In genomic region chr16:11494029-11494428, GRCh38 we compare ENCODE assay signal across 17 cellular contexts.
DNase-seq lines count a peak whose midpoint lies in the region; ATAC-seq, FAIRE-seq and TF ChIP-seq lines count a peak whose summit lies in the region.
"Had no signal": no experiment of that assay in that cellular context is flagged by ENCODE, and none has a peak within 500 bp of the region (broad histone marks: within the 10 kb centered on the region; RNA-seq: fewer than 3 reads in every experiment).

No MANE protein-coding gene starts in this region.

- H3K27me3 Mint-ChIP-seq in endodermal cell (ENCODE audit: insufficient read depth): no peaks in the 10 kb centered on the region
- H3K27me3 Mint-ChIP-seq in activated T-helper 2 cell treated with anti-CD3 and anti-CD28 coated beads, Interferon-gamma antibody, Interleukin-2, Interleukin-4, amounts not matched to agents 10 μg/mL and 5 μg/mL and 100 μg/mL, durations not matched to agents 14 hours and 24 hours and 36 hours (ENCODE audit: low read depth): no peaks in the 10 kb centered on the region

- no peak for FAIRE-seq in HepG2 (lab: Jason Lieb, UNC)
- FAIRE-seq: G401.6, GM12891, H54 had no signal

- POLR2A ChIA-PET in HepG2 (lab: Yijun Ruan, JAX) (no interaction called here), OCI-LY7 (lab: Charles Lee) (interaction anchor here (1.1 kb wide), 1 partner anchor 41 kb away, joined by 3 read pairs; no protein-coding TSS in a partner anchor)

- H3K27me3 ChIP-seq in HepG2 (ENCODE audit: control insufficient read depth in 1 of 2, insufficient read depth in 2 of 2, low read length in 2 of 2): no peaks in the 10 kb centered on the region
- no peaks in the 10 kb centered on the region for H3K27me3 ChIP-seq in right lobe of liver
- no peaks in the 10 kb centered on the region for H3K27me3 ChIP-seq in endodermal cell (ENCODE audit: control insufficient read depth, insufficient read depth, low read length, poor library complexity, severe bottlenecking)
- no peaks in the 10 kb centered on the region for H3K27me3 ChIP-seq in uterus

- in situ Hi-C loops in HepG2 (cut with HindIII; ENCODE audit: extremely low pct_ligation_motif_present, low pct_unique_long_range_greater_than_20kb): no loop called here

- peaks cover 6% of the 10 kb centered on the region for H3K4me1 Mint-ChIP-seq in endodermal cell
- H3K4me1 Mint-ChIP-seq in activated T-helper 2 cell treated with anti-CD3 and anti-CD28 coated beads, Interferon-gamma antibody, Interleukin-2, Interleukin-4, amounts not matched to agents 10 μg/mL and 5 μg/mL and 100 μg/mL, durations not matched to agents 14 hours and 24 hours and 36 hours (ENCODE audit: low read depth): peaks cover 16% of the 10 kb centered on the region

- H3K9me2 ChIP-seq in OCI-LY7 (ENCODE audit: insufficient read depth, low read length): no peaks in the 10 kb centered on the region

- DNase-seq in HepG2 (ENCODE audit: low spot score) (no peak), right lobe of liver (no peak), OCI-LY7 (ENCODE audit: low spot score) (no peak), endodermal cell (peak; percentile 66), uterus (no peak), OCI-M1 (lab: John Stamatoyannopoulos, UW) (no peak)
- no peak for DNase-seq in activated T-helper 2 cell treated with anti-CD3 and anti-CD28 coated beads, Interferon-gamma antibody, Interleukin-2, Interleukin-4, amounts not matched to agents 10 μg/mL and 5 μg/mL and 100 μg/mL, durations not matched to agents 14 hours and 24 hours and 36 hours (ENCODE audit: low spot score)
- DNase-seq: DMS53, NCI-H1436 treated with DMSO at 0.1 percent for 48 hours, NCI-H2081, NCI-H2227 treated with DMSO at 0.1 percent for 48 hours, NCI-H524 treated with DMSO at 0.1 percent for 48 hours, Right ventricle myocardium superior had no signal

- no peak for TF ChIP-seq POLR2A in HepG2 (IDR thresholded peaks at IDR 0.05; ENCODE audit: insufficient read depth in 1 of 2, low read depth in 2 of 2, low read length in 2 of 2)
- no peak for TF ChIP-seq POLR2A in right lobe of liver (IDR thresholded peaks at IDR 0.05)
- no peak for TF ChIP-seq POLR2A in uterus (IDR thresholded peaks at IDR 0.05)

- no peaks in the 10 kb centered on the region for H3K9me3 ChIP-seq in HepG2 (ENCODE audit: low read length)
- no peaks in the 10 kb centered on the region for H3K9me3 ChIP-seq in right lobe of liver
- 0 out of 2 replicates have a peak, but pooled peaks cover 6% of the 10 kb centered on the region for H3K9me3 ChIP-seq in OCI-LY7 (ENCODE audit: low read length)
- H3K9me3 ChIP-seq in endodermal cell (ENCODE audit: control insufficient read depth, low read length): peaks cover 8% of the 10 kb centered on the region
- H3K9me3 ChIP-seq in uterus: no peaks in the 10 kb centered on the region

- 61% methylated on average over 13 of the region's 17 CpGs for WGBS in HepG2 (ENCODE audit: low lambda C conversion rate)
- 68% methylated on average over 9 of the region's 17 CpGs for WGBS in right lobe of liver (ENCODE audit: insufficient coverage, low coverage, low lambda C conversion rate, missing lambda C conversion rate)
- 80% methylated on average over 1 of the region's 17 CpGs; no CpG with 5 or more reads in 1 of the 2 experiments for WGBS in endodermal cell (ENCODE audit: insufficient coverage in 1 of 2, insufficient read length in 1 of 2), 2 experiments

- no peak overlapping the region for H3K9ac ChIP-seq in HepG2 (ENCODE audit: insufficient read depth, low read depth, low read length)
- H3K9ac ChIP-seq in endodermal cell (ENCODE audit: extremely low read depth, low read length, poor library complexity, severe bottlenecking): no peak overlapping the region

- ATAC-seq in HepG2 (no peak), right lobe of liver (no peak), HG02970 (IDR thresholded peaks at IDR 0.05; ENCODE audit: low FRiP score, unreplicated experiment) (no peak)

- peaks cover 15% of the 10 kb centered on the region for H3K9me3 Mint-ChIP-seq in endodermal cell
- no peaks in the 10 kb centered on the region for H3K9me3 Mint-ChIP-seq in activated T-helper 2 cell treated with anti-CD3 and anti-CD28 coated beads, Interferon-gamma antibody, Interleukin-2, Interleukin-4, amounts not matched to agents 10 μg/mL and 5 μg/mL and 100 μg/mL, durations not matched to agents 14 hours and 24 hours and 36 hours

- H4K20me1 ChIP-seq in HepG2 (ENCODE audit: insufficient read depth, low read length) (no peaks in the 10 kb centered on the region), OCI-LY7 (ENCODE audit: insufficient read depth, low read length) (no peaks in the 10 kb centered on the region)

- no TSS peak for BruUV-seq in HepG2 (replicated peaks; lab: Mats Ljungman, UMichigan)
- BruUV-seq in OCI-LY7 (replicated peaks; lab: Mats Ljungman, UMichigan): no TSS peak

- H3K79me2 ChIP-seq in HepG2 (ENCODE audit: insufficient read depth, low read length): no peaks in the 10 kb centered on the region
- no peaks in the 10 kb centered on the region for H3K79me2 ChIP-seq in OCI-LY7 (ENCODE audit: insufficient read depth, low read depth, low read length)

- no peaks in the 10 kb centered on the region for H3K36me3 ChIP-seq in HepG2 (replicated peaks in 1 of 2; ENCODE audit: control insufficient read depth in 1 of 2, insufficient read depth in 2 of 2, low read length in 2 of 2)
- no peaks in the 10 kb centered on the region for H3K36me3 ChIP-seq in right lobe of liver
- no peaks in the 10 kb centered on the region for H3K36me3 ChIP-seq in OCI-LY7 (ENCODE audit: insufficient read depth, low read length)
- no peaks in the 10 kb centered on the region for H3K36me3 ChIP-seq in endodermal cell (ENCODE audit: control insufficient read depth, insufficient read depth, low read length)
- H3K36me3 ChIP-seq in uterus: no peaks in the 10 kb centered on the region

- H3K4me1 ChIP-seq in HepG2 (ENCODE audit: insufficient read depth, low read length): peaks cover 58% of the 10 kb centered on the region
- peaks cover 0 to 24% (median 13%) of the 10 kb centered on the region in 4 donors for H3K4me1 ChIP-seq in right lobe of liver
- H3K4me1 ChIP-seq in OCI-LY7 (ENCODE audit: insufficient read depth, low read length, poor library complexity, severe bottlenecking): peaks cover 45% of the 10 kb centered on the region
- H3K4me1 ChIP-seq in endodermal cell (ENCODE audit: control insufficient read depth, insufficient read depth, low read length): no peaks in the 10 kb centered on the region
- H3K4me1 ChIP-seq in uterus: peaks cover 3 to 17% of the 10 kb centered on the region in 2 donors

- TF ChIP-seq EP300 in HepG2 (IDR thresholded peaks at IDR 0.05; ENCODE audit: low read depth in 2 of 2, low read length in 2 of 2): no peak
- TF ChIP-seq EP300 in HepG2 (CRISPR knock-in tag; IDR thresholded peaks at IDR 0.05; ENCODE audit: borderline replicate concordance): no peak

- TF ChIP-seq RAD21 in HepG2 (CRISPR knock-in tag; IDR thresholded peaks at IDR 0.05): no peak

- no peak overlapping the region for H3K4me2 ChIP-seq in HepG2 (ENCODE audit: low read depth, low read length)
- peak overlapping the region; percentile 6; the same call in 1 of the 2 replicates for H3K4me2 ChIP-seq in OCI-LY7 (ENCODE audit: low read length)

- H3K4me3 Mint-ChIP-seq in endodermal cell: no peak overlapping the region
- H3K4me3 Mint-ChIP-seq in activated T-helper 2 cell treated with anti-CD3 and anti-CD28 coated beads, Interferon-gamma antibody, Interleukin-2, Interleukin-4, amounts not matched to agents 10 μg/mL and 5 μg/mL and 100 μg/mL, durations not matched to agents 14 hours and 24 hours and 36 hours (ENCODE audit: low read depth): no peak overlapping the region

- H3K27ac ChIP-seq in HepG2 (ENCODE audit: extremely low read length, insufficient read depth, low read length) (no peak overlapping the region), right lobe of liver (no peak overlapping the region), OCI-LY7 (ENCODE audit: low read depth, low read length, poor library complexity, severe bottlenecking) (peak overlapping the region; percentile 24), endodermal cell (ENCODE audit: low read depth, low read length) (no peak overlapping the region), uterus (peak overlapping the region; percentile 80 to 97)

- CTCF ChIA-PET in HepG2 (lab: Yijun Ruan, JAX; ENCODE audit: low intra/inter-chr PET ratio, low total read pairs): no interaction called here
- CTCF ChIA-PET in OCI-LY7 (lab: Charles Lee; ENCODE audit: unreplicated experiment): no interaction called here

- intact Hi-C loops in HepG2 (cut with micrococcal nuclease; ENCODE audit: unreplicated experiment): no loop called here
- intact Hi-C loops in right lobe of liver (cut with DNase I): no loop called here
- intact Hi-C loops in OCI-LY7 (cut with micrococcal nuclease; ENCODE audit: unreplicated experiment): no loop called here
- intact Hi-C loops in uterus (cut with DNase I; ENCODE audit: low total_unique reads): no loop called here
- intact Hi-C loops in activated T-helper 2 cell treated with anti-CD3 and anti-CD28 coated beads, Interferon-gamma antibody, Interleukin-2, Interleukin-4, amounts not matched to agents 10 μg/mL and 5 μg/mL and 100 μg/mL, durations not matched to agents 14 hours and 24 hours and 36 hours (cut with micrococcal nuclease): no loop called here

- H2AFZ ChIP-seq in HepG2 (ENCODE audit: low read length) (no peak overlapping the region), OCI-LY7 (ENCODE audit: low read length) (peak overlapping the region; percentile 37; the same call in 1 of the 2 replicates)

- TF ChIP-seq CTCF in HepG2 (CRISPR knock-in tag; IDR thresholded peaks at IDR 0.05) (no peak), right lobe of liver (IDR thresholded peaks at IDR 0.05) (no peak), OCI-LY7 (conservative IDR thresholded peaks at IDR 0.05; ENCODE audit: low read length) (no peak), endodermal cell (conservative IDR thresholded peaks at IDR 0.05) (no peak), uterus (IDR thresholded peaks at IDR 0.05) (no peak)

- H3K36me3 Mint-ChIP-seq in endodermal cell (ENCODE audit: low read depth): no peaks in the 10 kb centered on the region
- H3K36me3 Mint-ChIP-seq in activated T-helper 2 cell treated with anti-CD3 and anti-CD28 coated beads, Interferon-gamma antibody, Interleukin-2, Interleukin-4, amounts not matched to agents 10 μg/mL and 5 μg/mL and 100 μg/mL, durations not matched to agents 14 hours and 24 hours and 36 hours (ENCODE audit: low read depth): no peaks in the 10 kb centered on the region

- no peak overlapping the region for H3K4me3 ChIP-seq in HepG2 (replicated peaks in 1 of 3; ENCODE audit: insufficient read depth in 1 of 3, low read depth in 2 of 3, low read length in 3 of 3)
- no peak overlapping the region for H3K4me3 ChIP-seq in right lobe of liver
- no peak overlapping the region for H3K4me3 ChIP-seq in OCI-LY7 (ENCODE audit: low read depth, low read length, poor library complexity, severe bottlenecking)
- no peak overlapping the region for H3K4me3 ChIP-seq in endodermal cell (ENCODE audit: low read length)
- no peak overlapping the region for H3K4me3 ChIP-seq in uterus

- H3K27ac Mint-ChIP-seq in endodermal cell: no peak overlapping the region
- H3K27ac Mint-ChIP-seq in activated T-helper 2 cell treated with anti-CD3 and anti-CD28 coated beads, Interferon-gamma antibody, Interleukin-2, Interleukin-4, amounts not matched to agents 10 μg/mL and 5 μg/mL and 100 μg/mL, durations not matched to agents 14 hours and 24 hours and 36 hours: no peak overlapping the region

TF ChIP-seq in HepG2, 621 proteins besides CTCF, POLR2A, EP300 and RAD21 (continues in another document):
- no peak for TF ChIP-seq RARG (CRISPR knock-in tag; IDR thresholded peaks at IDR 0.05; ENCODE audit: low read depth)

Comparison
In these comparisons a context has a peak if more than half of its experiments do, and no peak if none do; other contexts are left out.
1. H3K27ac ChIP-seq: peak in OCI-LY7 (single experiment) and uterus (2 of 2); none in HepG2 (single experiment), right lobe of liver (0 of 3) and endodermal cell (single experiment).